ENCODE assay signal across 8 cellular contexts in genomic region chr16:21599158-21599993, GRCh38. TPM values are rescaled to one million over a fixed set of nuclear protein-coding genes. Genes with fewer than 3 reads are reported as not detected.
DNase-seq lines count a peak whose midpoint lies in the region; ATAC-seq and TF ChIP-seq lines count a peak whose summit lies in the region.

TSS of gene METTL9 (plus strand) at chr16:21599577. CDS start at chr16:21599734, 157 bp downstream.

- ATAC-seq in GM21515 (IDR thresholded peaks at IDR 0.05; ENCODE audit: unreplicated experiment): peak; percentile 90

- H3K4me1 ChIP-seq in OCI-LY3 (ENCODE audit: low read length) (peaks cover 32% of the 10 kb centered on the region), mononuclear cell (ENCODE audit: insufficient read depth, low read length) (peaks cover 56% of the 10 kb centered on the region)

- peak within 1 kb of the TSS; percentile 98 for H3K4me2 ChIP-seq in OCI-LY3 (ENCODE audit: low read length)

- H3K36me3 ChIP-seq in OCI-LY3 (replicated peaks; ENCODE audit: low read depth, low read length): no peaks in the 10 kb centered on the region

- H4K20me1 ChIP-seq in OCI-LY3 (ENCODE audit: insufficient read depth, low read length): peaks cover 34% of the 10 kb centered on the region

- H3K79me2 ChIP-seq in OCI-LY3 (ENCODE audit: low read length): peaks cover 46% of the 10 kb centered on the region

- H3K27me3 ChIP-seq in OCI-LY3 (ENCODE audit: low read depth, low read length) (no peaks in the 10 kb centered on the region), mononuclear cell (ENCODE audit: insufficient read depth, low read length) (no peaks in the 10 kb centered on the region)

- DNase-seq in D341Med (ENCODE audit: low spot score): peak; percentile 94
- peak; percentile 86 for DNase-seq in HuH-7 (ENCODE audit: low spot score)
- peak; percentile 93 for DNase-seq in activated T-cell treated with anti-CD3 and anti-CD28 coated beads for 24 hours (ENCODE audit: low read depth)
- DNase-seq in epidermal melanocyte (ENCODE audit: insufficient read length, low spot score): peak; percentile 79
- peak; percentile 84 to 92 for DNase-seq in stimulated activated CD8-positive, alpha-beta memory T cell treated with anti-CD3 and anti-CD28 coated beads, Interleukin-4, amount 100 ng/mL, for 1 hour (ENCODE audit: low read depth in 2 of 2, low spot score in 1 of 2)

- H3K4me3 ChIP-seq in OCI-LY3 (ENCODE audit: low read length): peak within 1 kb of the TSS; percentile 87
- peak within 1 kb of the TSS; percentile 88 for H3K4me3 ChIP-seq in mononuclear cell (ENCODE audit: low read length)

- peak within 1 kb of the TSS; percentile 74 for H3K27ac ChIP-seq in OCI-LY3 (ENCODE audit: low read length)

- H3K9ac ChIP-seq in OCI-LY3 (ENCODE audit: low read length): peak within 1 kb of the TSS; percentile 94

- TF ChIP-seq CTCF in OCI-LY3 (IDR thresholded peaks at IDR 0.05; ENCODE audit: low read depth, low read length): no peak

- no peaks in the 10 kb centered on the region for H3K9me3 ChIP-seq in OCI-LY3 (ENCODE audit: insufficient read depth, low read length)
- H3K9me3 ChIP-seq in mononuclear cell (ENCODE audit: low read depth, low read length): no peaks in the 10 kb centered on the region

- H2AFZ ChIP-seq in OCI-LY3 (ENCODE audit: low read depth, low read length): peak within 1 kb of the TSS; percentile 73

RNA-seq across cellular contexts. Expression of gene METTL9, which starts in this region (rescaled TPM):
- total RNA-seq in mononuclear cell: 312 TPM

Comparison
In these comparisons a context has a peak if more than half of its experiments do, and no peak if none do; other contexts are left out.
1. Peak in every context shown above with its lines: DNase-seq, ATAC-seq, H3K4me3 ChIP-seq and H3K27ac ChIP-seq.